Comparison of ENCODE assay signal across 9 cellular contexts in the genomic region with DNA sequence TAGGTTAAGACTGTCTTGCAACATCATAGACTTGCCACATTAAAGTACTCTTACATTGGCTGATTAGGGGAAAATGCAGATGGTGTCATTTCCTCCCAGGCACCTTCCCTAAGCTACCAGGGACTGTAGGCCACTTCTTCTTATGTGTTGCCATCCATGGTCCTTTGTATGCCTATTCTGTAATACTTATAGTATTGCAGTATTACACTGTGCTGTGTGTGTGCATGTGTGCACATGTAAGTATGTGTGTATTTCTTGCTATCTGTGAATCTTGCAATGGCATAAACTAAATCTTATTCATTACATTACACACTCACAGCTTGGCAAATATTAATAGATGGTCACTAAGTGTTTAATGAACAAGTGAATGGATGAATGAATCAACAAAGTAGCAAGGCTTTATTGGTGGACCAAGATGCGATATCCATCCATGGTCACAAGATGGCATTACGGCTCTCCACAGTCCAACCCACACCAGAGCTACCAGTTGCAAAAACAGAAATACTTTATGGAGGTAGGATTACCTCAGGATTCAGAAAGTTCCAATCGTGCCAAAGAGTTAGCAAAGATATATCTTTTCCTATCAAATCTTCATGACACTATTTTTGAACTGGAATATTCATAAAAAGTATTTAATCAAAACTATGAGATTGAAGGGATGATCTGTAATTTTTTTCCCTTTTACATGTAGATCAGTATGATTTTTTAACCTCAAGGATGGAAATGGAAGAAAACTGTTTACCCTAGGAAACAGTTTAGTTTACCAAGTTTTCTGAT.
DNase-seq lines count a peak whose midpoint lies in the region; ATAC-seq, FAIRE-seq and TF ChIP-seq lines count a peak whose summit lies in the region.
"Had no signal": no experiment of that assay in that cellular context is flagged by ENCODE, and none has a peak within 500 bp of the region (broad histone marks: within the 10 kb centered on the region; RNA-seq: fewer than 3 reads in every experiment).

No MANE protein-coding gene starts in this region.

- intact Hi-C loops in MCF 10A (cut with micrococcal nuclease) = loop anchor here (1.0 to 5.0 kb wide), 8 partner anchors 77 to 1072 kb away; partner anchors contain the start of gene NEK7

- H3K27ac Mint-ChIP-seq in MCF 10A (ENCODE audit: low read depth, unreplicated experiment) = no peak overlapping the region

- H3K9me3 Mint-ChIP-seq in MCF 10A (ENCODE audit: unreplicated experiment) = no peaks in the 10 kb centered on the region

- BruUV-seq in MCF 10A (replicated peaks; lab: Mats Ljungman, UMichigan) = no TSS peak

- H3K4me3 ChIP-seq in OCI-LY3 (ENCODE audit: low read length) (no peak overlapping the region), upper lobe of left lung (no peak overlapping the region)
- H3K4me3 ChIP-seq: skin epidermis had no signal

- no peak overlapping the region for H3K4me2 ChIP-seq in OCI-LY3 (ENCODE audit: low read length)

- H3K36me3 ChIP-seq in OCI-LY3 (replicated peaks; ENCODE audit: low read depth, low read length) = peaks cover 11% of the 10 kb centered on the region
- no peaks in the 10 kb centered on the region for H3K36me3 ChIP-seq in upper lobe of left lung

- FAIRE-seq in D721Med (lab: Jason Lieb, UNC) (peak; percentile 100), frontal cortex (lab: Jason Lieb, UNC) (no peak)

- TF ChIP-seq EP300 in upper lobe of left lung (IDR thresholded peaks at IDR 0.05) = no peak

- H3K4me1 ChIP-seq in OCI-LY3 (ENCODE audit: low read length) (0 out of 2 replicates have a peak, but pooled peaks cover 2% of the 10 kb centered on the region), upper lobe of left lung (no peaks in the 10 kb centered on the region)

- peaks cover 8% of the 10 kb centered on the region for H3K36me3 Mint-ChIP-seq in MCF 10A (ENCODE audit: insufficient read depth, unreplicated experiment)

- no peak overlapping the region for H2AFZ ChIP-seq in OCI-LY3 (ENCODE audit: low read depth, low read length)

- no peaks in the 10 kb centered on the region for H3K27me3 Mint-ChIP-seq in MCF 10A (ENCODE audit: insufficient read depth, unreplicated experiment)

- no peaks in the 10 kb centered on the region for H3K27me3 ChIP-seq in OCI-LY3 (ENCODE audit: low read depth, low read length)
- no peaks in the 10 kb centered on the region for H3K27me3 ChIP-seq in upper lobe of left lung

- H3K4me3 Mint-ChIP-seq in MCF 10A (ENCODE audit: unreplicated experiment) = no peak overlapping the region

- POLR2A ChIA-PET in MCF 10A (lab: Yijun Ruan, JAX) = interaction anchor here (0.5 to 1.0 kb wide), 6 partner anchors 30 to 959 kb away, joined by 3 to 7 read pairs (median 4); partner anchors contain the start of gene C1orf53

- DNase-seq in D721Med (ENCODE audit: insufficient read length, low spot score) (no peak), MCF 10A (ENCODE audit: unreplicated experiment) (peak; percentile 67), left lobe of liver (ENCODE audit: low spot score) (no peak), upper lobe of left lung (peak in 1 of 2 donors; percentile 21), frontal cortex (ENCODE audit: low spot score in 2 of 2) (no peak)

- TF ChIP-seq CTCF in D721Med (IDR thresholded peaks at IDR 0.05; ENCODE audit: insufficient read depth, missing control alignments) (peak; percentile 79), OCI-LY3 (IDR thresholded peaks at IDR 0.05; ENCODE audit: low read depth, low read length) (peak; percentile 83), MCF 10A (IDR thresholded peaks at IDR 0.05; ENCODE audit: unreplicated experiment) (peak; percentile 82), upper lobe of left lung (IDR thresholded peaks at IDR 0.05) (peak in 5 of 6 experiments; percentile 25 to 49 (median 40))

- no peak overlapping the region for H3K27ac ChIP-seq in OCI-LY3 (ENCODE audit: low read length)
- no peak overlapping the region for H3K27ac ChIP-seq in upper lobe of left lung
- H3K27ac ChIP-seq: skin epidermis had no signal

- peaks cover 6% of the 10 kb centered on the region for H4K20me1 ChIP-seq in OCI-LY3 (ENCODE audit: insufficient read depth, low read length)

- H3K4me1 Mint-ChIP-seq in MCF 10A (ENCODE audit: insufficient read depth, unreplicated experiment) = no peaks in the 10 kb centered on the region

- no peak overlapping the region for H3K9ac ChIP-seq in OCI-LY3 (ENCODE audit: low read length)

- ATAC-seq in GM18909 (IDR thresholded peaks at IDR 0.05; ENCODE audit: poor library complexity, unreplicated experiment) (peak; percentile 82), HG03442 (IDR thresholded peaks at IDR 0.05; ENCODE audit: unreplicated experiment) (peak; percentile 86), left lobe of liver (peak; percentile 92), upper lobe of left lung (ENCODE audit: low FRiP score in 2 of 2) (peak in 1 of 2 donors; percentile 66)

- WGBS in upper lobe of left lung, 2 donors = 49 to 56% methylated on average over 3 of the region's 3 CpGs

- H3K79me2 ChIP-seq in OCI-LY3 (ENCODE audit: low read length) = no peaks in the 10 kb centered on the region

- no peak for TF ChIP-seq POLR2A in upper lobe of left lung (IDR thresholded peaks at IDR 0.05)

- H3K9me3 ChIP-seq in OCI-LY3 (ENCODE audit: insufficient read depth, low read length) (no peaks in the 10 kb centered on the region), upper lobe of left lung (no peaks in the 10 kb centered on the region)

- CTCF ChIA-PET in MCF 10A (lab: Yijun Ruan, JAX) = interaction anchor here (0.5 to 9.0 kb wide), 49 partner anchors 10 to 1071 kb away, joined by 3 to 125 read pairs (median 4); partner anchors contain the start of genes DENND1B and NEK7
